Comparison of ENCODE assay signal across 2 cellular contexts in the genomic region with DNA sequence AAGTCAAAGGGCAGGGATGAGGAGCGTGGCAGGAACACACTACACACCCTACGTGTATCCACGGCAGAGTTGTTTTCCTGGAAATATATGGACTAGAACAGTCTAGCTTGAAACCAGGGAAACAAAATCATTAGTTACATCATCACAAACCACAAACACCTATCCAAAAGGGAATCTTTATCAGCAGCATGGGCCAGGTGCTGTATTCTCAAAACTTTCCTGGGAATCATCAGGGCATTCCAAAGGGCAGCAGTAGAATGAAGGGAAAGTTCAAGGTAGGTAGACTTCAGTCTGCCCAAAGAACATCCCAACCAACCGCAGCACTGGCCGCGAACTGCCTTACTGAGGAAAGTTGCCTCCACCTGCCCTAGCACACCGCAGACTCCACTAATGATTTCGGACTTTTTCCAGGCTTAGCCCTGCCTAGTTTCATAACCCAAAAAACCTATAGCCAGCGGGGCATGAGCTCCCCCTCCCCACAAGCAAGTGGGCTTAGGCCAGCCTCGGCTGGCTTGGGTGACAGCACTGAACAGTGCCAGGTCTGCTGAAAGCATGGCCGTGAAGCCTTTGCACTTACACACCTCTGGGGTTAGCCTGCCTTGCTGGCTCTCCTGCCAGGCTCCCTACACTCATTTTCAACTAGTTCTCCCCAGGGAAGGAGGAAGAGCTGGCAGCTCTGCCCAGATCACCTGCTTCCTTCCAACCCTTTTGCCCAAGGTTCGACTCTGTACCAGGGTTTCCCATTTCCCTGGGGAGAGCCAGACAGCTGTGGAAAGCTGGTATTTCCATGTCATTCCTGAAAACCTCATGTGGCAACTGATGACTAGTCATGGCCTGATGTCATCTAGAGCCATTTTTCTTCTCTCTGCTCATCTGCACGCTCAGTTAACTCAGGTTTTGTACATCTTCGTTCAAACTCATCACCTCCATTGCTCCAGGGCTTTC.
TF ChIP-seq lines count a peak whose summit lies in the region.

No MANE protein-coding gene starts in this region.

TF ChIP-seq in SK-N-SH, 30 proteins besides CTCF, POLR2A, EP300 and RAD21 (continued from another document):
- TF ChIP-seq, protein P1, sequence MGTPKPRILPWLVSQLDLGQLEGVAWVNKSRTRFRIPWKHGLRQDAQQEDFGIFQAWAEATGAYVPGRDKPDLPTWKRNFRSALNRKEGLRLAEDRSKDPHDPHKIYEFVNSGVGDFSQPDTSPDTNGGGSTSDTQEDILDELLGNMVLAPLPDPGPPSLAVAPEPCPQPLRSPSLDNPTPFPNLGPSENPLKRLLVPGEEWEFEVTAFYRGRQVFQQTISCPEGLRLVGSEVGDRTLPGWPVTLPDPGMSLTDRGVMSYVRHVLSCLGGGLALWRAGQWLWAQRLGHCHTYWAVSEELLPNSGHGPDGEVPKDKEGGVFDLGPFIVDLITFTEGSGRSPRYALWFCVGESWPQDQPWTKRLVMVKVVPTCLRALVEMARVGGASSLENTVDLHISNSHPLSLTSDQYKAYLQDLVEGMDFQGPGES (IDR thresholded peaks at IDR 0.05; ENCODE audit: low read depth, low read length) = no peak

TF ChIP-seq in HEK293T, 16 proteins besides CTCF, POLR2A, EP300 and RAD21 (continued from another document):
- no peak for TF ChIP-seq BHLHE40 (IDR thresholded peaks at IDR 0.05; ENCODE audit: borderline replicate concordance)
- no peak for TF ChIP-seq FOXM1 (IDR thresholded peaks at IDR 0.05; ENCODE audit: borderline replicate concordance)
TF ChIP-seq in HEK293T: peak in this region for 0.
